8 cellular contexts compared by ENCODE assay signal in the genomic region with DNA sequence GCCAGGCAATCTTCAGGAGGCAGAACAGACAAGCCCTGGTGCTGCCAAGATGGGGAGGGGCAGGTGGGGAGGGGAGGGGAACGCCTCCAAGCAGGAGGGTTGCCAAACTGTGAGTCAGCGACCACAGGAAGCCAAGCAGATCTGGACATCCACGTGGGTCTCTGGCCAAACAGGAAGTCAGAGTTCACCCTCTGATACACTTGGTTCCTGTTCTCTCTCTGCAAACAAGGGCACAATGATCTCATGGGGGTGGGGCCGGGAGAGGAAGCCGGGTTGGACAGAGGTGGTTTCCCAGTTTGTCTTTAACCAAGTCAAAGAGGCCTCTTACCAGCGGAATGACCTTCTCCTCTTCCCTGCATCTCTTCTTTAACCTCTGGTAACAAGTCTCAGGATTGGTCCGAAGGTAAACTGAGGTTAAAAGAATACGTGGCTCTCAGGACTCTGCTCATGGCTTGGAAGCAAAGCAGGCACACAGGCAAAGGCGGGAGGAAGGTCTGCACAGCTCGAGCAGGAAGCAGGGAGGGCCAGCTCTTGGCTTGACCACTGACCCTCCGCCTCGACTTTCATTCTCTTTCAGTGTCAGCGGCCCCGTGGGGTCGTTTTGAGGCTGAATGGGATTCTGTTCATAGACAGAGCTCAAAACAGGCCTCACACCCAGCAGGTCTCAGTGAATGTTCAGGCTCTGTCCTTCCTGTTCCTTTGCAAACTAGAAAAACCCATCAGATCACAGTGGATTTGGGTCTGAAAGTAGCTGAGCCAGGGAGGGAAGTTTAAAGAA. TPM values are rescaled to one million over a fixed set of nuclear protein-coding genes. Genes with fewer than 3 reads are reported as not detected.
DNase-seq lines count a peak whose midpoint lies in the region; ATAC-seq lines count a peak whose summit lies in the region.

No MANE protein-coding gene starts in this region.

- H3K9me3 ChIP-seq in duodenal mucosa (ENCODE audit: control insufficient read depth in 1 of 2, low read length in 2 of 2) = no peaks in the 10 kb centered on the region
- no peaks in the 10 kb centered on the region for H3K9me3 ChIP-seq in mesenchymal stem cell (ENCODE audit: control insufficient read depth, low read length)

- H3K27me3 ChIP-seq in duodenal mucosa (ENCODE audit: control insufficient read depth in 1 of 2, insufficient read depth in 2 of 2, low read length in 2 of 2) (no peaks in the 10 kb centered on the region), mesenchymal stem cell (ENCODE audit: control insufficient read depth in 1 of 2, insufficient read depth in 1 of 2, low read length in 2 of 2) (no peaks in the 10 kb centered on the region)

- ATAC-seq in GM18502 (IDR thresholded peaks at IDR 0.05; ENCODE audit: poor library complexity, unreplicated experiment) (peak; percentile 96), HG02884 (IDR thresholded peaks at IDR 0.05; ENCODE audit: unreplicated experiment) (peak; percentile 96)

- H3K4me2 ChIP-seq in mesenchymal stem cell (ENCODE audit: low read length, poor library complexity, severe bottlenecking) = no peak overlapping the region

- H3K36me3 ChIP-seq in duodenal mucosa (ENCODE audit: control insufficient read depth in 1 of 2, insufficient read depth in 2 of 2, low read length in 2 of 2) = peaks cover 11 to 12% of the 10 kb centered on the region in 2 donors
- peaks cover 28 to 29% of the 10 kb centered on the region in 2 experiments for H3K36me3 ChIP-seq in mesenchymal stem cell (ENCODE audit: control insufficient read depth in 1 of 2, insufficient read depth in 2 of 2, low read depth in 1 of 2, low read length in 2 of 2)

- H3K4me1 ChIP-seq in duodenal mucosa (ENCODE audit: control insufficient read depth in 1 of 2, insufficient read depth in 2 of 2, low read length in 2 of 2) (peaks cover 47 to 60% of the 10 kb centered on the region in 2 donors), mesenchymal stem cell (ENCODE audit: control insufficient read depth, insufficient read depth, low read depth, low read length) (peaks cover 50% of the 10 kb centered on the region)

- H2BK12ac ChIP-seq in mesenchymal stem cell (ENCODE audit: low read length in 2 of 2) = peak overlapping the region; percentile 81 to 94

- peak overlapping the region; percentile 4 for H2BK15ac ChIP-seq in mesenchymal stem cell (ENCODE audit: low read depth, poor library complexity, severe bottlenecking)

- peak overlapping the region; percentile 96 for H4K91ac ChIP-seq in mesenchymal stem cell (ENCODE audit: low read length)

- H2AFZ ChIP-seq in mesenchymal stem cell (ENCODE audit: low read depth, low read length) = no peak overlapping the region

- H3K18ac ChIP-seq in mesenchymal stem cell (ENCODE audit: low read depth in 1 of 2, low read length in 2 of 2) = peak overlapping the region; percentile 87 to 93

- peak overlapping the region; percentile 87 for H2BK120ac ChIP-seq in mesenchymal stem cell (ENCODE audit: low read depth, low read length)

- H3K79me1 ChIP-seq in mesenchymal stem cell (replicated peaks; ENCODE audit: low read length, poor library complexity, severe bottlenecking) = peaks cover 19% of the 10 kb centered on the region

- H3K9ac ChIP-seq in duodenal mucosa (ENCODE audit: low read depth in 1 of 2, low read length in 2 of 2) = peak overlapping the region; percentile 48 to 85
- H3K9ac ChIP-seq in mesenchymal stem cell (ENCODE audit: low read length) = peak overlapping the region; percentile 77

- H4K8ac ChIP-seq in mesenchymal stem cell (ENCODE audit: low read length) = peak overlapping the region; percentile 93

- H2BK5ac ChIP-seq in mesenchymal stem cell (ENCODE audit: low read depth, low read length, poor library complexity, severe bottlenecking) = peak overlapping the region; percentile 97

- WGBS in mesenchymal stem cell = 32% methylated on average over 13 of the region's 15 CpGs

- H3K27ac ChIP-seq in duodenal mucosa (ENCODE audit: low read depth, low read length) = peak overlapping the region; percentile 95
- peak overlapping the region; percentile 98 for H3K27ac ChIP-seq in mesenchymal stem cell (ENCODE audit: low read length, poor library complexity, severe bottlenecking)

- peak overlapping the region; percentile 85 for H2AK5ac ChIP-seq in mesenchymal stem cell (ENCODE audit: low read length, severe bottlenecking)

- H3K4ac ChIP-seq in mesenchymal stem cell (ENCODE audit: low read depth in 1 of 2, low read length in 2 of 2) = peak overlapping the region; percentile 12 to 89

- peak overlapping the region; percentile 43 to 57 for H3K4me3 ChIP-seq in duodenal mucosa (ENCODE audit: low read depth in 1 of 2, low read length in 2 of 2)
- peak overlapping the region in 1 of 2 experiments; percentile 45 for H3K4me3 ChIP-seq in mesenchymal stem cell (ENCODE audit: insufficient read depth in 1 of 2, low read depth in 1 of 2, low read length in 2 of 2)

- DNase-seq in NCI-H226 (peak; percentile 99), mesenchymal stem cell (peak; percentile 99), retina (no peak)
- DNase-seq in activated CD4-positive, alpha-beta T cell treated with anti-CD3 and anti-CD28 coated beads, Interleukin-2, amount 50 U/mL, for 4 hours = peak; percentile 63 to 64
- DNase-seq in stimulated activated CD8-positive, alpha-beta memory T cell treated with anti-CD3 and anti-CD28 coated beads, Interleukin-12 subunit alpha, Interleukin-12 subunit beta, amount 100 ng/mL, for 24 hours (ENCODE audit: extremely low read depth) = peak; percentile 50

- H3K14ac ChIP-seq in mesenchymal stem cell (ENCODE audit: low read length in 2 of 2) = peak overlapping the region in 1 of 2 experiments; percentile 50

- H3K23ac ChIP-seq in mesenchymal stem cell (ENCODE audit: low read length in 2 of 2) = no peak overlapping the region

RNA-seq across cellular contexts. Expression of gene TK2, which starts 32.9 kb away (rescaled TPM):
- polyA plus RNA-seq in mesenchymal stem cell (2013, experiment 1 of 2) = 12.5 TPM
- 12.8 TPM for polyA plus RNA-seq in mesenchymal stem cell (2013, experiment 2 of 2)

RNA-seq across cellular contexts. Expression of gene CKLF, which starts 35.4 kb away (rescaled TPM):
- 47.1 TPM for polyA plus RNA-seq in mesenchymal stem cell (2013, experiment 1 of 2)
- 49.9 TPM for polyA plus RNA-seq in mesenchymal stem cell (2013, experiment 2 of 2)

RNA-seq across cellular contexts. Expression of gene CMTM1, which starts 49.2 kb away (rescaled TPM):
- polyA plus RNA-seq in mesenchymal stem cell (2013, experiment 1 of 2) = 1.8 TPM
- polyA plus RNA-seq in mesenchymal stem cell (2013, experiment 2 of 2) = 1.5 TPM
